ENCODE assay signal across 8 cellular contexts in the genomic region with DNA sequence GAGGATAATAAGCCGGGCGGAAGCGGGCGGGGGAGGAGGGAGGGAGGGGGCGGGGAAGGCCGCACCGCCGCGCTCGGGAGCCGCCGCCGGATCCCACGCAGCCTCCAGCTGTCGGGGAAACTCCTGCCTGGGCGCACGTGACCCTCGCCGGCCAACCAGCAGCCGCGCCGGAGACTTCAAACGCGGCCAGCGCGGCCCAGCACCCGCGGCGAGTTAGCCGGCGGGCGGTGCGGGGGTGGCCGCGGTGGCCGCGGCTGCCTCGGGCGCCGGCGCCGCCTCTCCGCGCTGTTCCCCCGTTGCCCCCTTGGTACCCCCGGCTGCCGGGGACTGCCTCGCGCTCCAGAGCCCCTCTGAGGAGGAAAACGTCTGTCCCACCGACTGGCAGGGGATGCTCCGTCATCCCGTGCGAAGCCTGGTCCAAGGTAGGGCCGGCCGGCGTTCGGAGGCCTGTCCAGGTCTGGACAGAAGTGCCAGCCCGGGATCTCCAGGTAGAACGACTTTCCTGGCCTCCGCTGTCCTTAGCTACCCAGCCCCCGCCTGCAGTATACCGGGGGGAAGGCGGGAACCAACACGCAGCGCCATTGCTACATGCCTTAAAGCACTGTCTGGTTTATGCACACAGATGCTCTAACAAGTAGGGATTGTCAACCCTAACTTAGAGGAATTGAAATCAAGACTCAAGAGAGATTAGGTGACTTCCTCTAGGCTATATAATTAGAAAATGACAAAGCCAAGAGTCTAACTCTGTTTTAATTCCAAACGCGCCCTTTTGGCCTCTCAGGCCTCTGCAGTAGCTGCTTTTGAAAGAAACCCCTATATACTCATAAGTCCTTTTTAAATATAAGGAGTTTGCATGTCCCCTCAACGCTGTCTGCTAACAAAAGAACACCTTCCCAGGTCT. TPM values are rescaled to one million over a fixed set of nuclear protein-coding genes. Genes with fewer than 3 reads are reported as not detected.
DNase-seq lines count a peak whose midpoint lies in the region; ATAC-seq, FAIRE-seq and TF ChIP-seq lines count a peak whose summit lies in the region.

A gene with protein sequence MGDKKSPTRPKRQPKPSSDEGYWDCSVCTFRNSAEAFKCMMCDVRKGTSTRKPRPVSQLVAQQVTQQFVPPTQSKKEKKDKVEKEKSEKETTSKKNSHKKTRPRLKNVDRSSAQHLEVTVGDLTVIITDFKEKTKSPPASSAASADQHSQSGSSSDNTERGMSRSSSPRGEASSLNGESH (minus strand): TSS at position 9 of the 901 bp plus-strand sequence. CDS start 68 bp downstream, outside the sequence.

- ATAC-seq in GM18867 (IDR thresholded peaks at IDR 0.05; ENCODE audit: unreplicated experiment): peak; percentile 81
- peak; percentile 79 for ATAC-seq in HG03097 (IDR thresholded peaks at IDR 0.05; ENCODE audit: low FRiP score, unreplicated experiment)

- CTCF ChIA-PET in AG04449 (lab: Yijun Ruan, JAX): interaction anchor here (0.8 to 1.2 kb wide), 2 partner anchors 104 to 222 kb away, joined by 3 read pairs; no protein-coding TSS in a partner anchor

- peaks cover 0 to 14% of the 10 kb centered on the region in 2 donors for H3K4me1 ChIP-seq in kidney (ENCODE audit: control insufficient read depth in 1 of 2, insufficient read depth in 1 of 2, low read depth in 1 of 2, low read length in 2 of 2)

- POLR2A ChIA-PET in AG04449 (lab: Yijun Ruan, JAX): interaction anchor here (0.6 kb wide), 1 partner anchor 80 kb away, joined by 3 read pairs; no protein-coding TSS in a partner anchor

- intact Hi-C loops in kidney (cut with DNase I): no loop called here

- TF ChIP-seq CTCF in AG04449 (IDR thresholded peaks at IDR 0.05; ENCODE audit: insufficient read depth, low read length, missing control alignments) (no peak), kidney (IDR thresholded peaks at IDR 0.05; ENCODE audit: borderline replicate concordance, extremely low read depth, insufficient read depth) (no peak)

- DNase-seq in AG04449 (ENCODE audit: low read depth, low spot score) (no peak), NCI-H2227 (lab: John Stamatoyannopoulos, UW; ENCODE audit: unreplicated experiment) (peak; percentile 91), cerebellar cortex (ENCODE audit: low spot score) (peak; percentile 81), kidney (peak; percentile 96)
- DNase-seq in activated CD4-positive, CD25-positive, alpha-beta regulatory T cell treated with anti-CD3 and anti-CD28 coated beads, Interleukin-2, amount 50 U/mL, for 72 hours: peak; percentile 88
- DNase-seq in stimulated activated CD4-positive, alpha-beta T cell treated with anti-CD3 and anti-CD28 coated beads, Interleukin-15, amount 100 ng/mL, for 1 hour (ENCODE audit: low read depth in 1 of 2, low spot score in 1 of 2): peak; percentile 73 to 79

- H3K4me3 ChIP-seq in AG04449 (ENCODE audit: low read depth, low read length): peak within 1 kb of the TSS; percentile 84
- peak within 1 kb of the TSS; percentile 75 to 86 for H3K4me3 ChIP-seq in kidney (ENCODE audit: low read length in 2 of 2)

- H3K27ac ChIP-seq in kidney (ENCODE audit: low read depth in 2 of 2, low read length in 2 of 2): peak within 1 kb of the TSS; percentile 79 to 86

- FAIRE-seq in kidney (lab: Jason Lieb, UNC): no peak

- no peaks in the 10 kb centered on the region for H3K36me3 ChIP-seq in kidney (ENCODE audit: control insufficient read depth in 1 of 2, insufficient read depth in 2 of 2, low read length in 2 of 2)

- H3K9ac ChIP-seq in kidney (ENCODE audit: low read length in 2 of 2): peak within 1 kb of the TSS; percentile 63 to 82

- no peaks in the 10 kb centered on the region for H3K9me3 ChIP-seq in kidney (ENCODE audit: control insufficient read depth in 1 of 2, low read length in 2 of 2)

RNA-seq across cellular contexts. Expression of the gene that starts here (rescaled TPM):
- 32.0 TPM for total RNA-seq in kidney
- polyA plus RNA-seq in kidney (ENCODE audit: insufficient read depth, low read depth, low replicate concordance): 15.0 TPM
